In genomic region chr16:22372882-22373661, GRCh38 we compare ENCODE assay signal across 8 cellular contexts. TPM values are rescaled to one million over a fixed set of nuclear protein-coding genes. Genes with fewer than 3 reads are reported as not detected.
DNase-seq lines count a peak whose midpoint lies in the region; ATAC-seq, FAIRE-seq and TF ChIP-seq lines count a peak whose summit lies in the region.

No MANE protein-coding gene starts in this region.

- peak overlapping the region; percentile 96 for H3K9ac ChIP-seq in HepG2 (ENCODE audit: insufficient read depth, low read depth, low read length)

- TF ChIP-seq CTCF in HepG2 (CRISPR knock-in tag; IDR thresholded peaks at IDR 0.05) (no peak), tibial artery (IDR thresholded peaks at IDR 0.05) (no peak)

- peak overlapping the region; percentile 81 to 98 (median 87) for H3K4me3 ChIP-seq in HepG2 (replicated peaks in 1 of 3; ENCODE audit: insufficient read depth in 1 of 3, low read depth in 2 of 3, low read length in 3 of 3)
- peak overlapping the region; percentile 79 to 92 for H3K4me3 ChIP-seq in tibial artery

- no peak; a peak in 1 of 4 replicates for TF ChIP-seq POLR2A in HepG2 (IDR thresholded peaks at IDR 0.05; ENCODE audit: insufficient read depth in 1 of 2, low read depth in 2 of 2, low read length in 2 of 2)

- H3K36me3 ChIP-seq in HepG2 (replicated peaks in 1 of 2; ENCODE audit: control insufficient read depth in 1 of 2, insufficient read depth in 2 of 2, low read length in 2 of 2) (0 out of 5 replicates have a peak, but pooled peaks cover 0 to 7% of the 10 kb centered on the region in 2 experiments), tibial artery (no peaks in the 10 kb centered on the region)

- 4% methylated on average over 14 of the region's 14 CpGs for WGBS in HepG2 (ENCODE audit: low lambda C conversion rate)

- in situ Hi-C loops in HepG2 (cut with HindIII; ENCODE audit: extremely low pct_ligation_motif_present, low pct_unique_long_range_greater_than_20kb), result loop anchor here (10.0 kb wide), 1 partner anchor 62 kb away; no protein-coding TSS in a partner anchor

- H3K27ac Mint-ChIP-seq in activated CD4-positive, alpha-beta T cell treated with anti-CD3 and anti-CD28 coated beads, Interleukin-2, amount 10 ng/mL, durations not matched to agents 7 days and 5 days, result peak overlapping the region; percentile 96
- peak overlapping the region; percentile 89 for H3K27ac Mint-ChIP-seq in activated naive CD8-positive, alpha-beta T cell treated with anti-CD3 and anti-CD28 coated beads for 36 hours

- TSS peak; percentile 49 for BruUV-seq in HepG2 (replicated peaks; lab: Mats Ljungman, UMichigan)

- peak overlapping the region; percentile 85 for H3K27ac ChIP-seq in HepG2 (ENCODE audit: extremely low read length, insufficient read depth, low read length)
- peak overlapping the region; percentile 91 to 93 for H3K27ac ChIP-seq in tibial artery

- peak; percentile 36 for DNase-seq in activated CD4-positive, alpha-beta T cell treated with anti-CD3 and anti-CD28 coated beads, Interleukin-2, amount 10 ng/mL, durations not matched to agents 7 days and 5 days
- DNase-seq in activated CD4-positive, alpha-beta T cell treated with anti-CD3 and anti-CD28 coated beads for 4 hours, result no peak
- DNase-seq in activated naive CD8-positive, alpha-beta T cell treated with anti-CD3 and anti-CD28 coated beads for 36 hours, result no peak
- DNase-seq in HepG2 (ENCODE audit: low spot score), result no peak
- DNase-seq in tibial artery, result no peak
- no peak for DNase-seq in iPS-NIHi11 (ENCODE audit: low spot score)
- no peak for DNase-seq in NCI-H524 (lab: John Stamatoyannopoulos, UW)
- no peak for DNase-seq in HuH-7.5 (ENCODE audit: low spot score)

- no peak for TF ChIP-seq EP300 in HepG2 (IDR thresholded peaks at IDR 0.05; ENCODE audit: low read depth in 2 of 2, low read length in 2 of 2)
- no peak for TF ChIP-seq EP300 in HepG2 (CRISPR knock-in tag; IDR thresholded peaks at IDR 0.05; ENCODE audit: borderline replicate concordance)

- H3K9me3 ChIP-seq in HepG2 (ENCODE audit: low read length), result no peaks in the 10 kb centered on the region
- no peaks in the 10 kb centered on the region for H3K9me3 ChIP-seq in tibial artery

- H3K79me2 ChIP-seq in HepG2 (ENCODE audit: insufficient read depth, low read length), result peaks cover 64% of the 10 kb centered on the region

- H3K4me1 ChIP-seq in HepG2 (ENCODE audit: insufficient read depth, low read length) (peaks cover 67% of the 10 kb centered on the region), tibial artery (peaks cover 0 to 56% (median 38%) of the 10 kb centered on the region in 4 donors)

- FAIRE-seq in HepG2 (lab: Jason Lieb, UNC), result no peak

- peak overlapping the region; percentile 97 for H3K4me2 ChIP-seq in HepG2 (ENCODE audit: low read depth, low read length)

- no peaks in the 10 kb centered on the region for H3K27me3 Mint-ChIP-seq in activated CD4-positive, alpha-beta T cell treated with anti-CD3 and anti-CD28 coated beads, Interleukin-2, amount 10 ng/mL, durations not matched to agents 7 days and 5 days
- no peaks in the 10 kb centered on the region for H3K27me3 Mint-ChIP-seq in activated naive CD8-positive, alpha-beta T cell treated with anti-CD3 and anti-CD28 coated beads for 36 hours

- peaks cover 21% of the 10 kb centered on the region for H4K20me1 ChIP-seq in HepG2 (ENCODE audit: insufficient read depth, low read length)

- no peak overlapping the region for H2AFZ ChIP-seq in HepG2 (ENCODE audit: low read length)

- peak overlapping the region; percentile 92 for H3K4me3 Mint-ChIP-seq in activated CD4-positive, alpha-beta T cell treated with anti-CD3 and anti-CD28 coated beads, Interleukin-2, amount 10 ng/mL, durations not matched to agents 7 days and 5 days
- peak overlapping the region; percentile 94 for H3K4me3 Mint-ChIP-seq in activated naive CD8-positive, alpha-beta T cell treated with anti-CD3 and anti-CD28 coated beads for 36 hours

- intact Hi-C loops in HepG2 (cut with micrococcal nuclease; ENCODE audit: unreplicated experiment) (loop anchor here (5.0 kb wide), 2 partner anchors 51 to 176 kb away; no protein-coding TSS in a partner anchor), tibial artery (cut with DNase I; ENCODE audit: low total_unique reads) (loop anchor here (10.0 kb wide), 2 partner anchors 58 to 178 kb away; no protein-coding TSS in a partner anchor)

- peaks cover 33% of the 10 kb centered on the region for H3K36me3 Mint-ChIP-seq in activated CD4-positive, alpha-beta T cell treated with anti-CD3 and anti-CD28 coated beads, Interleukin-2, amount 10 ng/mL, durations not matched to agents 7 days and 5 days (ENCODE audit: low read depth)
- peaks cover 38% of the 10 kb centered on the region for H3K36me3 Mint-ChIP-seq in activated naive CD8-positive, alpha-beta T cell treated with anti-CD3 and anti-CD28 coated beads for 36 hours

- CTCF ChIA-PET in activated CD4-positive, alpha-beta T cell treated with anti-CD3 and anti-CD28 coated beads, Interleukin-2, amount 10 ng/mL, durations not matched to agents 7 days and 5 days (lab: Charles Lee), result interaction anchor here (0.6 to 1.4 kb wide), 5 partner anchors 9 to 1095 kb away, joined by 3 to 7 read pairs (median 3); partner anchors contain the start of gene CRYM
- CTCF ChIA-PET in HepG2 (lab: Yijun Ruan, JAX; ENCODE audit: low intra/inter-chr PET ratio, low total read pairs), result no interaction called here

- no peak for TF ChIP-seq RAD21 in HepG2 (CRISPR knock-in tag; IDR thresholded peaks at IDR 0.05)

- ATAC-seq in HepG2, result no peak

- peaks cover 54% of the 10 kb centered on the region for H3K4me1 Mint-ChIP-seq in activated CD4-positive, alpha-beta T cell treated with anti-CD3 and anti-CD28 coated beads, Interleukin-2, amount 10 ng/mL, durations not matched to agents 7 days and 5 days
- H3K4me1 Mint-ChIP-seq in activated naive CD8-positive, alpha-beta T cell treated with anti-CD3 and anti-CD28 coated beads for 36 hours, result peaks cover 58% of the 10 kb centered on the region

- POLR2A ChIA-PET in activated CD4-positive, alpha-beta T cell treated with anti-CD3 and anti-CD28 coated beads, Interleukin-2, amount 10 ng/mL, durations not matched to agents 7 days and 5 days (lab: Charles Lee), result no interaction called here
- POLR2A ChIA-PET in HepG2 (lab: Yijun Ruan, JAX), result interaction anchor here (0.6 to 2.5 kb wide), 8 partner anchors 12 to 852 kb away, joined by 3 to 27 read pairs (median 6); partner anchors contain the start of gene POLR3E

- no peaks in the 10 kb centered on the region for H3K9me3 Mint-ChIP-seq in activated CD4-positive, alpha-beta T cell treated with anti-CD3 and anti-CD28 coated beads, Interleukin-2, amount 10 ng/mL, durations not matched to agents 7 days and 5 days
- no peaks in the 10 kb centered on the region for H3K9me3 Mint-ChIP-seq in activated naive CD8-positive, alpha-beta T cell treated with anti-CD3 and anti-CD28 coated beads for 36 hours

- H3K27me3 ChIP-seq in HepG2 (ENCODE audit: control insufficient read depth in 1 of 2, insufficient read depth in 2 of 2, low read length in 2 of 2) (no peaks in the 10 kb centered on the region; a peak in 1 of 5 replicates), tibial artery (no peaks in the 10 kb centered on the region)

TF ChIP-seq in HepG2, 621 proteins besides CTCF, POLR2A, EP300 and RAD21 (continues in another document):
- 0 out of 2 replicates have a peak, but pooled peaks have one; percentile 7 for TF ChIP-seq ZNF431 (CRISPR knock-in tag; IDR thresholded peaks at IDR 0.05; ENCODE audit: borderline replicate concordance, low read depth)
- no peak for TF ChIP-seq ZNF383 (CRISPR knock-in tag; IDR thresholded peaks at IDR 0.05; ENCODE audit: borderline replicate concordance)
- TF ChIP-seq ZFAT (CRISPR knock-in tag; conservative IDR thresholded peaks at IDR 0.05), result no peak
- no peak for TF ChIP-seq ZNF260 (CRISPR knock-in tag; IDR thresholded peaks at IDR 0.05; ENCODE audit: borderline replicate concordance, low read depth)
- TF ChIP-seq ZNF235 (CRISPR knock-in tag; IDR thresholded peaks at IDR 0.05; ENCODE audit: borderline replicate concordance), result 0 out of 2 replicates have a peak, but pooled peaks have one; percentile 18

RNA-seq across cellular contexts. Expression of gene CDR2, which starts 1.3 kb away (rescaled TPM):
- 10 to 100 TPM; 43.5 to 45.4 TPM for total RNA-seq in activated CD4-positive, alpha-beta T cell treated with anti-CD3 and anti-CD28 coated beads, Interleukin-2, amount 10 ng/mL, durations not matched to agents 7 days and 5 days
- 10 to 100 TPM; 31.6 to 34.7 TPM for total RNA-seq in activated naive CD8-positive, alpha-beta T cell treated with anti-CD3 and anti-CD28 coated beads for 36 hours
- total RNA-seq in HepG2 (2016; rRNA removed; fragmentation: Illumina TruSeq; extraction: Trizol), result 59.0 and 76.7 TPM in 2 replicates
- total RNA-seq in HepG2 (2016; cell fraction: cytosol; rRNA removed; fragmentation: Illumina TruSeq; extraction: Trizol; ENCODE audit: low read depth), result 20.7 and 23.8 TPM in 2 replicates
- 60.0 and 73.9 TPM in 2 replicates for total RNA-seq in HepG2 (2016; cell fraction: insoluble cytoplasmic fraction; rRNA removed; fragmentation: Illumina TruSeq; extraction: Trizol)
- total RNA-seq in HepG2 (2016; cell fraction: membrane; rRNA removed; fragmentation: Illumina TruSeq; extraction: Trizol), result 44.0 and 46.8 TPM in 2 replicates
- total RNA-seq in HepG2 (2016; cell fraction: nucleus; rRNA removed; fragmentation: Illumina TruSeq; extraction: Trizol), result 34.8 and 41.9 TPM in 2 replicates
- 67.5 and 78.9 TPM in 2 replicates for polyA plus RNA-seq in HepG2 (2011; rRNA removed)
- 60.0 and 71.4 TPM in 2 replicates for polyA plus RNA-seq in HepG2 (2011; cell fraction: cytosol; rRNA removed)
- polyA plus RNA-seq in HepG2 (2011; cell fraction: nucleus; rRNA removed), result 32.2 and 35.4 TPM in 2 replicates
- 42.9 and 53.6 TPM in 2 replicates for polyA plus RNA-seq in HepG2 (2012)
- 9.2 and 11.4 TPM in 2 replicates for polyA plus RNA-seq in HepG2 (2016; cell fraction: cytosol; fragmentation: Illumina TruSeq; extraction: Trizol; ENCODE audit: low read depth)
- 89.8 and 91.4 TPM in 2 replicates for polyA plus RNA-seq in HepG2 (2016; cell fraction: insoluble cytoplasmic fraction; fragmentation: Illumina TruSeq; extraction: Trizol; ENCODE audit: low read depth)
- 27.9 and 34.0 TPM in 2 replicates for polyA plus RNA-seq in HepG2 (2016; cell fraction: membrane; fragmentation: Illumina TruSeq; extraction: Trizol; ENCODE audit: low read depth)
- polyA plus RNA-seq in HepG2 (2016; cell fraction: nucleus; fragmentation: Illumina TruSeq; extraction: Trizol; ENCODE audit: insufficient read depth, low read depth), result 73.8 and 74.1 TPM in 2 replicates
- 12.4 and 45.2 TPM in 2 replicates for polyA minus RNA-seq in HepG2 (2011; rRNA and poly(A)+ RNA removed; ENCODE audit: low replicate concordance)
- 55.0 and 56.7 TPM in 2 replicates for polyA minus RNA-seq in HepG2 (2011; cell fraction: cytosol; rRNA and poly(A)+ RNA removed)
- 52.0 and 54.7 TPM in 2 replicates for polyA minus RNA-seq in HepG2 (2011; cell fraction: nucleus; rRNA and poly(A)+ RNA removed)
